ENCODE assay signal across 8 cellular contexts in genomic region chr3:194671511-194671899, GRCh38. TPM values are rescaled to one million over a fixed set of nuclear protein-coding genes. Genes with fewer than 3 reads are reported as not detected.
DNase-seq lines count a peak whose midpoint lies in the region; ATAC-seq and TF ChIP-seq lines count a peak whose summit lies in the region.

No MANE protein-coding gene starts in this region.

- no peaks in the 10 kb centered on the region for H3K9me3 ChIP-seq in heart left ventricle

- DNase-seq in DMS53 (lab: John Stamatoyannopoulos, UW) (peak; percentile 66), DMS53 treated with DMSO at 0.1 percent for 48 hours (lab: John Stamatoyannopoulos, UW; ENCODE audit: unreplicated experiment) (no peak), NCI-H146 (lab: John Stamatoyannopoulos, UW) (peak; percentile 62), heart left ventricle (no peak), NCI-H524 treated with DMSO at 0.1 percent for 48 hours (lab: John Stamatoyannopoulos, UW) (no peak)
- DNase-seq in activated naive CD4-positive, alpha-beta T cell treated with anti-CD3 and anti-CD28 coated beads, Interleukin-2, amount 10 ng/mL, durations not matched to agents 7 days and 5 days, result peak; percentile 44

- H3K9ac ChIP-seq in rectal smooth muscle tissue (ENCODE audit: low read length), result peak overlapping the region; percentile 16

- peak overlapping the region; percentile 67 to 93 (median 82) for H3K4me3 ChIP-seq in heart left ventricle
- peak overlapping the region; percentile 89 for H3K4me3 ChIP-seq in rectal smooth muscle tissue (ENCODE audit: low read length)

- peak; percentile 17 to 59 (median 42) for TF ChIP-seq CTCF in heart left ventricle (IDR thresholded peaks at IDR 0.05)

- H3K27me3 Mint-ChIP-seq in activated naive CD4-positive, alpha-beta T cell treated with anti-CD3 and anti-CD28 coated beads, Interleukin-2, amount 10 ng/mL, durations not matched to agents 7 days and 5 days, result peaks cover 25% of the 10 kb centered on the region

- H3K27ac Mint-ChIP-seq in activated naive CD4-positive, alpha-beta T cell treated with anti-CD3 and anti-CD28 coated beads, Interleukin-2, amount 10 ng/mL, durations not matched to agents 7 days and 5 days, result peak overlapping the region; percentile 97

- H3K27me3 ChIP-seq in heart left ventricle (no peaks in the 10 kb centered on the region), rectal smooth muscle tissue (ENCODE audit: control insufficient read depth, insufficient read depth, low read length) (no peaks in the 10 kb centered on the region)

- peaks cover 0 to 29% (median 21%) of the 10 kb centered on the region in 9 donors for H3K36me3 ChIP-seq in heart left ventricle
- no peaks in the 10 kb centered on the region for H3K36me3 ChIP-seq in rectal smooth muscle tissue (ENCODE audit: control insufficient read depth, insufficient read depth, low read length)

- peaks cover 0 to 36% (median 17%) of the 10 kb centered on the region in 12 donors for H3K4me1 ChIP-seq in heart left ventricle
- peaks cover 5% of the 10 kb centered on the region for H3K4me1 ChIP-seq in rectal smooth muscle tissue (ENCODE audit: control insufficient read depth, insufficient read depth, low read length)

- CTCF ChIA-PET in activated naive CD4-positive, alpha-beta T cell treated with anti-CD3 and anti-CD28 coated beads, Interleukin-2, amount 10 ng/mL, durations not matched to agents 7 days and 5 days (lab: Charles Lee), result interaction anchor here (0.7 to 5.9 kb wide), 16 partner anchors 10 to 589 kb away, joined by 3 to 58 read pairs (median 5); partner anchors contain the start of gene TMEM44

- H3K4me1 Mint-ChIP-seq in activated naive CD4-positive, alpha-beta T cell treated with anti-CD3 and anti-CD28 coated beads, Interleukin-2, amount 10 ng/mL, durations not matched to agents 7 days and 5 days, result peaks cover 35% of the 10 kb centered on the region

- no peak for TF ChIP-seq POLR2A in heart left ventricle (IDR thresholded peaks at IDR 0.05)

- H3K36me3 Mint-ChIP-seq in activated naive CD4-positive, alpha-beta T cell treated with anti-CD3 and anti-CD28 coated beads, Interleukin-2, amount 10 ng/mL, durations not matched to agents 7 days and 5 days, result peaks cover 16% of the 10 kb centered on the region

- H3K27ac ChIP-seq in heart left ventricle (peak overlapping the region in 11 of 12 donors; percentile 90 to 98 (median 93)), rectal smooth muscle tissue (ENCODE audit: low read depth, low read length) (peak overlapping the region; percentile 94)

- no peaks in the 10 kb centered on the region for H3K9me3 Mint-ChIP-seq in activated naive CD4-positive, alpha-beta T cell treated with anti-CD3 and anti-CD28 coated beads, Interleukin-2, amount 10 ng/mL, durations not matched to agents 7 days and 5 days

- ATAC-seq in GM21825 (IDR thresholded peaks at IDR 0.05; ENCODE audit: unreplicated experiment) (peak; percentile 28), heart left ventricle (peak in 2 of 4 donors; percentile 5 to 23)

- intact Hi-C loops in heart left ventricle (cut with DNase I), result loop anchor here in 2 of 10 donors (5.0 to 10.0 kb wide), 2 partner anchors 771 to 853 kb away; partner anchors contain the start of gene ACAP2 (in 1 of the 2)

- peak overlapping the region; percentile 98 for H3K4me3 Mint-ChIP-seq in activated naive CD4-positive, alpha-beta T cell treated with anti-CD3 and anti-CD28 coated beads, Interleukin-2, amount 10 ng/mL, durations not matched to agents 7 days and 5 days

- 0 to 1% (median 0%) methylated on average over 5 of the region's 5 CpGs for WGBS in heart left ventricle, 4 donors

RNA-seq across cellular contexts. Expression of gene LSG1, which starts 0.5 kb away (rescaled TPM):
- 10 to 100 TPM; 13.7 to 22.2 (median 18.9) TPM for total RNA-seq in heart left ventricle
- 10 to 100 TPM in 1 of 2 donors, 1 to 10 TPM in 1; 9.6 to 26.9 TPM for polyA plus RNA-seq in heart left ventricle

RNA-seq across cellular contexts. Expression of gene FAM43A, which starts 14.2 kb away (rescaled TPM):
- total RNA-seq in heart left ventricle, result 10 to 100 TPM; 10.5 to 34.8 (median 15.5) TPM
- 10 to 100 TPM in 1 of 2 donors, 1 to 10 TPM in 1; 7.5 to 23.1 TPM for polyA plus RNA-seq in heart left ventricle

RNA-seq across cellular contexts. Expression of gene TMEM44, which starts 38.3 kb away (rescaled TPM):
- total RNA-seq in heart left ventricle, result 1 to 10 TPM; 3.8 to 8.5 (median 4.7) TPM
- 1 to 10 TPM; 6.5 to 7.5 TPM for polyA plus RNA-seq in heart left ventricle

Comparison
In these comparisons a context has a peak if more than half of its experiments do, and no peak if none do; other contexts are left out.
1. DNase-seq: peak in DMS53 (single experiment), NCI-H146 (single experiment) and activated naive CD4-positive, alpha-beta T cell treated with anti-CD3 and anti-CD28 coated beads, Interleukin-2, amount 10 ng/mL, durations not matched to agents 7 days and 5 days (single experiment); none in DMS53 treated with DMSO at 0.1 percent for 48 hours (single experiment), heart left ventricle (0 of 5) and NCI-H524 treated with DMSO at 0.1 percent for 48 hours (single experiment).